11 cellular contexts compared by ENCODE assay signal in the genomic region with DNA sequence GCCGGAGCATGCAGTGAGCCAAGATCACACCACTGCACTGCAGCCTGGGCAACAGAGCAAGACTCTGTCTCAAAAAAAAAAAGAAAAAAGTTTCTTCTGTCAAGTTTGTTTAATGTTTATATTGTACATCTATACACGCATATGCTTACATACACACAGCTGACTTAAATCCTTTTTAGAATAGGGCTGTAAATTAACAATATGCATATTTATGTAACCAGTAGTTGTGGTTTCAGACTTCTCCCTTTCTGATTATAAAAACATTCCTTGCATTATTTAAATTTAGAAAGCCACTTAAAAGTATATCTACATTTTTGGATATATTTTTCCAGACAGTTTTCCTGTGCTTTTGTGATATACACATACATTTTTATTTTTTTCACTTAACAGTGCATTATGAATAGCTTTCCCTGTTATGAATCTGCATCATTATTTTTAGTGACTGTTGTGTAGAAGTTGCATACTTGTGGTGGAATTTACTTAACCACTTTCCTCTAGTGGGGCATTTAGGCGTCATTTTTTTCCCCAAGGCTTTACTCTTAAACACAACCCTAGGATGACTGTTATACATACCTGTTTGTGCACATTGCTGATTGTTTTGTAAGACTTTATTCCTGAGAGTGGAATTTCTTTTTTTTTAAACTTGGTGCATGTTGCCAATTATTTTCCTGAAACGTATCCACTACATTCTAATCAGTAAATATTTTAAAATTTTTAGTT. TPM values are rescaled to one million over a fixed set of nuclear protein-coding genes. Genes with fewer than 3 reads are reported as not detected.
DNase-seq lines count a peak whose midpoint lies in the region; ATAC-seq and TF ChIP-seq lines count a peak whose summit lies in the region.
"Had no signal": no experiment of that assay in that cellular context is flagged by ENCODE, and none has a peak within 500 bp of the region (broad histone marks: within the 10 kb centered on the region; RNA-seq: fewer than 3 reads in every experiment).

No MANE protein-coding gene starts in this region.

- H3K4ac ChIP-seq in mesenchymal stem cell (ENCODE audit: low read depth in 1 of 2, low read length in 2 of 2): no peak overlapping the region

- no peak overlapping the region for H2AFZ ChIP-seq in mesenchymal stem cell (ENCODE audit: low read depth, low read length)

- ATAC-seq in right cardiac atrium (no peak), HG02970 (IDR thresholded peaks at IDR 0.05; ENCODE audit: low FRiP score, unreplicated experiment) (no peak)

- DNase-seq in AG09309 (ENCODE audit: low read depth) (peak; percentile 37), M059J (ENCODE audit: low read depth) (peak; percentile 17), epithelial cell of prostate (ENCODE audit: low read depth, low spot score) (peak; percentile 31), mesenchymal stem cell (peak; percentile 41), right cardiac atrium (no peak), COLO668 (lab: John Stamatoyannopoulos, UW; ENCODE audit: unreplicated experiment) (no peak), NCI-H345 treated with DMSO at 0.1 percent for 48 hours (lab: John Stamatoyannopoulos, UW; ENCODE audit: unreplicated experiment) (no peak)
- DNase-seq: activated CD8-positive, alpha-beta memory T cell treated with anti-CD3 and anti-CD28 coated beads, Interleukin-2, amount 50 U/mL, for 4 hours; left cardiac atrium; stimulated activated CD4-positive, alpha-beta T cell treated with anti-CD3 and anti-CD28 coated beads, Interleukin-1b, Interleukin-23, amount 100 ng/mL, for 48 hours had no signal

- H2AK5ac ChIP-seq in mesenchymal stem cell (ENCODE audit: low read length, severe bottlenecking): no peak overlapping the region

- 86% methylated on average over 1 of the region's 4 CpGs for WGBS in mesenchymal stem cell
- 82% methylated on average over 4 of the region's 4 CpGs for WGBS in right cardiac atrium

- no peak overlapping the region for H3K18ac ChIP-seq in mesenchymal stem cell (ENCODE audit: low read depth in 1 of 2, low read length in 2 of 2)

- H3K27me3 ChIP-seq in mesenchymal stem cell (ENCODE audit: control insufficient read depth in 1 of 2, insufficient read depth in 1 of 2, low read length in 2 of 2): no peaks in the 10 kb centered on the region
- no peaks in the 10 kb centered on the region for H3K27me3 ChIP-seq in right cardiac atrium (ENCODE audit: control insufficient read depth, insufficient read depth)

- no peak overlapping the region for H3K14ac ChIP-seq in mesenchymal stem cell (ENCODE audit: low read length in 2 of 2)

- H3K27ac ChIP-seq in epithelial cell of prostate (no peak overlapping the region), mesenchymal stem cell (ENCODE audit: low read length, poor library complexity, severe bottlenecking) (no peak overlapping the region), right cardiac atrium (ENCODE audit: low read length) (no peak overlapping the region)

- H4K91ac ChIP-seq in mesenchymal stem cell (ENCODE audit: low read length): no peak overlapping the region

- H3K9me3 ChIP-seq in mesenchymal stem cell (ENCODE audit: control insufficient read depth, low read length): peaks cover 7% of the 10 kb centered on the region
- no peaks in the 10 kb centered on the region for H3K9me3 ChIP-seq in right cardiac atrium (ENCODE audit: control insufficient read depth, low read length)

- no peak overlapping the region for H3K23ac ChIP-seq in mesenchymal stem cell (ENCODE audit: low read length in 2 of 2)

- no peak overlapping the region for H4K8ac ChIP-seq in mesenchymal stem cell (ENCODE audit: low read length)

- H2BK15ac ChIP-seq in mesenchymal stem cell (ENCODE audit: low read depth, poor library complexity, severe bottlenecking): no peak overlapping the region

- intact Hi-C loops in right cardiac atrium (cut with DNase I): loop anchor here (2.0 to 10.0 kb wide), 4 partner anchors 455 to 535 kb away; no protein-coding TSS in a partner anchor

- H2BK120ac ChIP-seq in mesenchymal stem cell (ENCODE audit: low read depth, low read length): no peak overlapping the region

- H3K79me1 ChIP-seq in mesenchymal stem cell (replicated peaks; ENCODE audit: low read length, poor library complexity, severe bottlenecking): no peaks in the 10 kb centered on the region

- peaks cover 3 to 43% of the 10 kb centered on the region in 2 experiments for H3K36me3 ChIP-seq in mesenchymal stem cell (ENCODE audit: control insufficient read depth in 1 of 2, insufficient read depth in 2 of 2, low read depth in 1 of 2, low read length in 2 of 2)

- H2BK5ac ChIP-seq in mesenchymal stem cell (ENCODE audit: low read depth, low read length, poor library complexity, severe bottlenecking): no peak overlapping the region

- H3K4me2 ChIP-seq in mesenchymal stem cell (ENCODE audit: low read length, poor library complexity, severe bottlenecking): no peak overlapping the region

- H3K4me1 ChIP-seq in mesenchymal stem cell (ENCODE audit: control insufficient read depth, insufficient read depth, low read depth, low read length) (peaks cover 1% of the 10 kb centered on the region), right cardiac atrium (ENCODE audit: control insufficient read depth, insufficient read depth, low read length) (no peaks in the 10 kb centered on the region)

- H2BK12ac ChIP-seq in mesenchymal stem cell (ENCODE audit: low read length in 2 of 2): no peak overlapping the region

- H3K4me3 ChIP-seq in AG09309 (ENCODE audit: control insufficient read depth, low read depth, low read length): no peak overlapping the region
- H3K4me3 ChIP-seq in mesenchymal stem cell (ENCODE audit: insufficient read depth in 1 of 2, low read depth in 1 of 2, low read length in 2 of 2): no peak overlapping the region
- H3K4me3 ChIP-seq in right cardiac atrium (ENCODE audit: low read length): no peak overlapping the region

- H3K9ac ChIP-seq in mesenchymal stem cell (ENCODE audit: low read length): no peak overlapping the region

- no peak for TF ChIP-seq CTCF in AG09309 (IDR thresholded peaks at IDR 0.05; ENCODE audit: control insufficient read depth, insufficient read depth, low read depth, low read length, missing control alignments)

RNA-seq across cellular contexts. Expression of a gene that starts 29.4 kb away (rescaled TPM):
- 3.7 and 8.2 TPM in 2 replicates for total RNA-seq in M059J (2014; rRNA removed; shearing (Covaris generic))
- 5.9 TPM for polyA plus RNA-seq in mesenchymal stem cell (2013, experiment 1 of 2)
- polyA plus RNA-seq in mesenchymal stem cell (2013, experiment 2 of 2): 6.1 TPM
- total RNA-seq in right cardiac atrium: 1 to 10 TPM; 7.1 to 8.6 (median 7.9) TPM
- 3.4 TPM for polyA plus RNA-seq in right cardiac atrium

Comparison
In these comparisons a context has a peak if more than half of its experiments do, and no peak if none do; other contexts are left out.
1. DNase-seq: peak in AG09309 (single experiment), M059J (single experiment), epithelial cell of prostate (single experiment) and mesenchymal stem cell (single experiment); none in right cardiac atrium (0 of 3), COLO668 (single experiment) and NCI-H345 treated with DMSO at 0.1 percent for 48 hours (single experiment).